11 cellular contexts compared by ENCODE assay signal in the genomic region with DNA sequence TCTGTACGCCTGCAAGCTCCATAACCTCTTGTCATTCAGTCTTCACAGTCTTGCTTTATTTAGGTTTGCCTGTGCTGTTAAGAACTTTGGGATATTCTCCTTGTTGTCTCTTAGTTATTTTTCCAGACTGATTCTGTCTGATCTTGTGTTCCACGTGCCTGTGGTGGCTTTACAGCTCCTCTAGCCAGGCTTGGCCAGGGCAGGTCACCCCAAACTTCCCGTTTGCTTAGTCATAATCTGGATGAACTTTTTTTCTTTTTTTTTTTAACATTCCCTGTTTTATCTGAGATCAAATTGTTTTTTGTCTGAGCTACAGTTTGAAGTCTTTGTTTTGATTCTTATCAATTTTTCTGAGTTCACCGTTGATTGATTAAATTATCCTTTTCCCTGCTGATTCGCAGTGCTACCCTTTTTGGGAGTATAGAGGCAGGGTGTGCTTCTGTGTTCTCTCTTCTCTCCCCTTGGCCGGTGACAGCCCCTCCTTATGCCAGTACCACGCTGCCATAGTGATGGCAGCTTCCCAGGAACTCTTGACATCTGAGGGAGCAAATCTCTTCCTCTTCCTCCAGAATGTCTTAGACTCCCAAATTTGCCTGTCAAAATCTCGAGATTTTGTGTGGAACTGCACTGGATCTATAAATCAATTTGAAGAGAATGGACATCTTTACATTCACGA. TPM values are rescaled to one million over a fixed set of nuclear protein-coding genes. Genes with fewer than 3 reads are reported as not detected.
DNase-seq lines count a peak whose midpoint lies in the region; ATAC-seq, FAIRE-seq and TF ChIP-seq lines count a peak whose summit lies in the region.
"Had no signal": no experiment of that assay in that cellular context is flagged by ENCODE, and none has a peak within 500 bp of the region (broad histone marks: within the 10 kb centered on the region; RNA-seq: fewer than 3 reads in every experiment).

No MANE protein-coding gene starts in this region.

- BruUV-seq in HepG2 (replicated peaks; lab: Mats Ljungman, UMichigan) = no TSS peak

- peaks cover 28 to 78% of the 10 kb centered on the region in 2 donors for H3K36me3 Mint-ChIP-seq in activated naive CD4-positive, alpha-beta T cell treated with anti-CD3 and anti-CD28 coated beads, Interleukin-2, amount 50 U/mL, for 72 hours
- H3K36me3 Mint-ChIP-seq: brain had no signal

- H3K4me1 ChIP-seq in right lobe of liver (peaks cover 0 to 45% (median 18%) of the 10 kb centered on the region in 4 donors), HepG2 (ENCODE audit: insufficient read depth, low read length) (peaks cover 38% of the 10 kb centered on the region), hepatocyte (ENCODE audit: insufficient read depth) (peaks cover 4% of the 10 kb centered on the region), vagina (peaks cover 81% of the 10 kb centered on the region)

- H3K9me3 ChIP-seq in right lobe of liver (no peaks in the 10 kb centered on the region), HepG2 (ENCODE audit: low read length) (no peaks in the 10 kb centered on the region), hepatocyte (ENCODE audit: low read depth) (no peaks in the 10 kb centered on the region), vagina (no peaks in the 10 kb centered on the region)

- H3K27ac ChIP-seq in right lobe of liver (peak overlapping the region in 1 of 3 donors; percentile 11), HepG2 (ENCODE audit: extremely low read length, insufficient read depth, low read length) (no peak overlapping the region), hepatocyte (no peak overlapping the region), vagina (peak overlapping the region; percentile 98)

- H3K79me2 ChIP-seq in HepG2 (ENCODE audit: insufficient read depth, low read length) = no peaks in the 10 kb centered on the region
- peaks cover 38% of the 10 kb centered on the region for H3K79me2 ChIP-seq in hepatocyte

- H3K4me3 ChIP-seq in right lobe of liver (peak overlapping the region; percentile 56 to 72 (median 58)), HepG2 (replicated peaks in 1 of 3; ENCODE audit: insufficient read depth in 1 of 3, low read depth in 2 of 3, low read length in 3 of 3) (no peak overlapping the region), hepatocyte (no peak overlapping the region), vagina (peak overlapping the region; percentile 49 to 64)

- H4K20me1 ChIP-seq in HepG2 (ENCODE audit: insufficient read depth, low read length) = no peaks in the 10 kb centered on the region
- no peaks in the 10 kb centered on the region for H4K20me1 ChIP-seq in hepatocyte (ENCODE audit: insufficient read depth, poor library complexity, severe bottlenecking)

- TF ChIP-seq CTCF in right lobe of liver (IDR thresholded peaks at IDR 0.05) (no peak), HepG2 (CRISPR knock-in tag; IDR thresholded peaks at IDR 0.05) (no peak), hepatocyte (IDR thresholded peaks at IDR 0.05; ENCODE audit: poor library complexity) (no peak), vagina (IDR thresholded peaks at IDR 0.05) (no peak)

- H3K9me2 ChIP-seq in hepatocyte (replicated peaks; ENCODE audit: insufficient read depth) = no peaks in the 10 kb centered on the region

- no peaks in the 10 kb centered on the region for H3K36me3 ChIP-seq in right lobe of liver
- no peaks in the 10 kb centered on the region; a peak in 1 of 5 replicates for H3K36me3 ChIP-seq in HepG2 (replicated peaks in 1 of 2; ENCODE audit: control insufficient read depth in 1 of 2, insufficient read depth in 2 of 2, low read length in 2 of 2)
- no peaks in the 10 kb centered on the region for H3K36me3 ChIP-seq in hepatocyte (replicated peaks; ENCODE audit: insufficient read depth, low read depth)
- H3K36me3 ChIP-seq in vagina = no peaks in the 10 kb centered on the region

- in situ Hi-C loops in HepG2 (cut with HindIII; ENCODE audit: extremely low pct_ligation_motif_present, low pct_unique_long_range_greater_than_20kb) = no loop called here

- no peak for TF ChIP-seq EP300 in HepG2 (IDR thresholded peaks at IDR 0.05; ENCODE audit: low read depth in 2 of 2, low read length in 2 of 2)
- TF ChIP-seq EP300 in HepG2 (CRISPR knock-in tag; IDR thresholded peaks at IDR 0.05; ENCODE audit: borderline replicate concordance) = no peak

- POLR2A ChIA-PET in HepG2 (lab: Yijun Ruan, JAX) = no interaction called here

- WGBS in right lobe of liver (ENCODE audit: insufficient coverage, low coverage, low lambda C conversion rate, missing lambda C conversion rate) = 36% methylated on average over 9 of the region's 9 CpGs
- 87% methylated on average over 9 of the region's 9 CpGs for WGBS in HepG2 (ENCODE audit: low lambda C conversion rate)
- WGBS in hepatocyte (ENCODE audit: low lambda C conversion rate, missing lambda C conversion rate) = 80% methylated on average over 9 of the region's 9 CpGs

- H2AFZ ChIP-seq in HepG2 (ENCODE audit: low read length) (no peak overlapping the region), hepatocyte (no peak overlapping the region)

- H3K9ac ChIP-seq in HepG2 (ENCODE audit: insufficient read depth, low read depth, low read length) = no peak overlapping the region

- no peaks in the 10 kb centered on the region for H3K9me3 Mint-ChIP-seq in activated naive CD4-positive, alpha-beta T cell treated with anti-CD3 and anti-CD28 coated beads, Interleukin-2, amount 50 U/mL, for 72 hours
- H3K9me3 Mint-ChIP-seq: brain had no signal

- H3K4me2 ChIP-seq in HepG2 (ENCODE audit: low read depth, low read length) = no peak overlapping the region
- H3K4me2 ChIP-seq in hepatocyte = peak overlapping the region; percentile 85

- intact Hi-C loops in right lobe of liver (cut with DNase I) (no loop called here), HepG2 (cut with micrococcal nuclease; ENCODE audit: unreplicated experiment) (loop anchor here (10.0 kb wide), 1 partner anchor 194 kb away; the partner anchor contains the start of gene SP140), vagina (cut with DNase I) (no loop called here)

- no peaks in the 10 kb centered on the region for H3K27me3 ChIP-seq in right lobe of liver
- H3K27me3 ChIP-seq in HepG2 (ENCODE audit: control insufficient read depth in 1 of 2, insufficient read depth in 2 of 2, low read length in 2 of 2) = no peaks in the 10 kb centered on the region; a peak in 1 of 5 replicates
- H3K27me3 ChIP-seq in hepatocyte = no peaks in the 10 kb centered on the region
- no peaks in the 10 kb centered on the region for H3K27me3 ChIP-seq in vagina

- no peak for FAIRE-seq in HepG2 (lab: Jason Lieb, UNC)
- FAIRE-seq: G401.6 had no signal

- H3K27ac Mint-ChIP-seq in activated naive CD4-positive, alpha-beta T cell treated with anti-CD3 and anti-CD28 coated beads, Interleukin-2, amount 50 U/mL, for 72 hours = peak overlapping the region; percentile 85 to 89
- H3K27ac Mint-ChIP-seq: brain had no signal

- TF ChIP-seq POLR2A in right lobe of liver (IDR thresholded peaks at IDR 0.05) (no peak), HepG2 (IDR thresholded peaks at IDR 0.05; ENCODE audit: insufficient read depth in 1 of 2, low read depth in 2 of 2, low read length in 2 of 2) (no peak), vagina (IDR thresholded peaks at IDR 0.05) (no peak)

- CTCF ChIA-PET in HepG2 (lab: Yijun Ruan, JAX; ENCODE audit: low intra/inter-chr PET ratio, low total read pairs) = no interaction called here

- DNase-seq in right lobe of liver (no peak), HepG2 (ENCODE audit: low spot score) (no peak), hepatocyte (ENCODE audit: low spot score) (no peak), vagina (ENCODE audit: extremely low spot score in 2 of 2) (no peak), NCI-H1694 treated with DMSO at 0.1 percent for 48 hours (lab: John Stamatoyannopoulos, UW) (no peak)
- no peak for DNase-seq in activated naive CD4-positive, alpha-beta T cell treated with anti-CD3 and anti-CD28 coated beads, Interleukin-2, amount 50 U/mL, for 72 hours (ENCODE audit: low spot score in 2 of 2)
- DNase-seq: stimulated activated CD4-positive, alpha-beta T cell treated with anti-CD3 and anti-CD28 coated beads, Interleukin-1b, Interleukin-23, amount 100 ng/mL, for 48 hours had no signal

- ATAC-seq in right lobe of liver (peak in 1 of 4 donors; percentile 13), HepG2 (no peak), GM18867 (IDR thresholded peaks at IDR 0.05; ENCODE audit: unreplicated experiment) (no peak), GM21447 (IDR thresholded peaks at IDR 0.05; ENCODE audit: unreplicated experiment) (no peak)
- no peak for ATAC-seq in activated naive CD4-positive, alpha-beta T cell treated with anti-CD3 and anti-CD28 coated beads, Interleukin-2, amount 50 U/mL, for 72 hours

- no peak for TF ChIP-seq RAD21 in HepG2 (CRISPR knock-in tag; IDR thresholded peaks at IDR 0.05)

RNA-seq across cellular contexts. Expression of gene SP100, which starts 2.5 kb away (rescaled TPM):
- 10 to 100 TPM; 24.2 to 55.5 (median 46.8) TPM for total RNA-seq in right lobe of liver
- total RNA-seq in HepG2 (2016; rRNA removed; fragmentation: Illumina TruSeq; extraction: Trizol) = 13.6 and 16.5 TPM in 2 replicates
- 22.2 and 28.9 TPM in 2 replicates for total RNA-seq in HepG2 (2016; cell fraction: cytosol; rRNA removed; fragmentation: Illumina TruSeq; extraction: Trizol; ENCODE audit: low read depth)
- total RNA-seq in HepG2 (2016; cell fraction: insoluble cytoplasmic fraction; rRNA removed; fragmentation: Illumina TruSeq; extraction: Trizol) = 14.4 and 15.9 TPM in 2 replicates
- total RNA-seq in HepG2 (2016; cell fraction: membrane; rRNA removed; fragmentation: Illumina TruSeq; extraction: Trizol) = 16.9 and 18.4 TPM in 2 replicates
- 18.7 and 19.2 TPM in 2 replicates for total RNA-seq in HepG2 (2016; cell fraction: nucleus; rRNA removed; fragmentation: Illumina TruSeq; extraction: Trizol)
- polyA plus RNA-seq in HepG2 (2011; rRNA removed) = 12.6 and 13.2 TPM in 2 replicates
- polyA plus RNA-seq in HepG2 (2011; cell fraction: cytosol; rRNA removed) = 4.5 and 9.2 TPM in 2 replicates
- polyA plus RNA-seq in HepG2 (2011; cell fraction: nucleus; rRNA removed) = 10.7 and 15.6 TPM in 2 replicates
- polyA plus RNA-seq in HepG2 (2012) = 12.7 and 18.2 TPM in 2 replicates
- polyA plus RNA-seq in HepG2 (2016; cell fraction: cytosol; fragmentation: Illumina TruSeq; extraction: Trizol; ENCODE audit: low read depth) = 4.0 and 5.2 TPM in 2 replicates
- 14.5 and 15.9 TPM in 2 replicates for polyA plus RNA-seq in HepG2 (2016; cell fraction: insoluble cytoplasmic fraction; fragmentation: Illumina TruSeq; extraction: Trizol; ENCODE audit: low read depth)
- polyA plus RNA-seq in HepG2 (2016; cell fraction: membrane; fragmentation: Illumina TruSeq; extraction: Trizol; ENCODE audit: low read depth) = 5.8 and 6.2 TPM in 2 replicates
- polyA plus RNA-seq in HepG2 (2016; cell fraction: nucleus; fragmentation: Illumina TruSeq; extraction: Trizol; ENCODE audit: insufficient read depth, low read depth) = 19.8 and 29.2 TPM in 2 replicates
- polyA minus RNA-seq in HepG2 (2011; rRNA and poly(A)+ RNA removed; ENCODE audit: low replicate concordance) = 7.7 and 15.4 TPM in 2 replicates
- polyA minus RNA-seq in HepG2 (2011; cell fraction: cytosol; rRNA and poly(A)+ RNA removed) = 7.0 and 9.0 TPM in 2 replicates
- 40.8 and 50.2 TPM in 2 replicates for polyA minus RNA-seq in HepG2 (2011; cell fraction: nucleus; rRNA and poly(A)+ RNA removed)
- 100 to 1,000 TPM; 139 to 220 TPM for total RNA-seq in activated naive CD4-positive, alpha-beta T cell treated with anti-CD3 and anti-CD28 coated beads, Interleukin-2, amount 50 U/mL, for 72 hours
- 41.5 and 42.2 TPM in 2 replicates for total RNA-seq in hepatocyte
- polyA plus RNA-seq in hepatocyte = 30.5 and 39.9 TPM in 2 replicates
- 64.8 TPM for total RNA-seq in vagina

Comparison
In these comparisons a context has a peak if more than half of its experiments do, and no peak if none do; other contexts are left out.
1. H3K4me3 ChIP-seq: peak in right lobe of liver (3 of 3) and vagina (2 of 2); none in HepG2 (0 of 3) and hepatocyte (single experiment).